Comparison of ENCODE assay signal across 1 cellular context in genomic region chr1:159949123-159949522, GRCh38.
TF ChIP-seq lines count a peak whose summit lies in the region.

No MANE protein-coding gene starts in this region.

TF ChIP-seq in Ishikawa, 13 proteins besides CTCF, POLR2A, EP300 and RAD21:
- TF ChIP-seq TCF12 (IDR thresholded peaks at IDR 0.05; ENCODE audit: low read depth) (peak; percentile 37; the same call in 1 of the 2 replicates), TEAD4 (IDR thresholded peaks at IDR 0.05) (peak; percentile 69), NFIC (IDR thresholded peaks at IDR 0.05) (peak; percentile 65), MAX (IDR thresholded peaks at IDR 0.05) (no peak), EGR1 (IDR thresholded peaks at IDR 0.05) (no peak)
- TF ChIP-seq, protein P1, sequence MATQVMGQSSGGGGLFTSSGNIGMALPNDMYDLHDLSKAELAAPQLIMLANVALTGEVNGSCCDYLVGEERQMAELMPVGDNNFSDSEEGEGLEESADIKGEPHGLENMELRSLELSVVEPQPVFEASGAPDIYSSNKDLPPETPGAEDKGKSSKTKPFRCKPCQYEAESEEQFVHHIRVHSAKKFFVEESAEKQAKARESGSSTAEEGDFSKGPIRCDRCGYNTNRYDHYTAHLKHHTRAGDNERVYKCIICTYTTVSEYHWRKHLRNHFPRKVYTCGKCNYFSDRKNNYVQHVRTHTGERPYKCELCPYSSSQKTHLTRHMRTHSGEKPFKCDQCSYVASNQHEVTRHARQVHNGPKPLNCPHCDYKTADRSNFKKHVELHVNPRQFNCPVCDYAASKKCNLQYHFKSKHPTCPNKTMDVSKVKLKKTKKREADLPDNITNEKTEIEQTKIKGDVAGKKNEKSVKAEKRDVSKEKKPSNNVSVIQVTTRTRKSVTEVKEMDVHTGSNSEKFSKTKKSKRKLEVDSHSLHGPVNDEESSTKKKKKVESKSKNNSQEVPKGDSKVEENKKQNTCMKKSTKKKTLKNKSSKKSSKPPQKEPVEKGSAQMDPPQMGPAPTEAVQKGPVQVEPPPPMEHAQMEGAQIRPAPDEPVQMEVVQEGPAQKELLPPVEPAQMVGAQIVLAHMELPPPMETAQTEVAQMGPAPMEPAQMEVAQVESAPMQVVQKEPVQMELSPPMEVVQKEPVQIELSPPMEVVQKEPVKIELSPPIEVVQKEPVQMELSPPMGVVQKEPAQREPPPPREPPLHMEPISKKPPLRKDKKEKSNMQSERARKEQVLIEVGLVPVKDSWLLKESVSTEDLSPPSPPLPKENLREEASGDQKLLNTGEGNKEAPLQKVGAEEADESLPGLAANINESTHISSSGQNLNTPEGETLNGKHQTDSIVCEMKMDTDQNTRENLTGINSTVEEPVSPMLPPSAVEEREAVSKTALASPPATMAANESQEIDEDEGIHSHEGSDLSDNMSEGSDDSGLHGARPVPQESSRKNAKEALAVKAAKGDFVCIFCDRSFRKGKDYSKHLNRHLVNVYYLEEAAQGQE (IDR thresholded peaks at IDR 0.05; ENCODE audit: low read depth): no peak
- TF ChIP-seq, protein P2, sequence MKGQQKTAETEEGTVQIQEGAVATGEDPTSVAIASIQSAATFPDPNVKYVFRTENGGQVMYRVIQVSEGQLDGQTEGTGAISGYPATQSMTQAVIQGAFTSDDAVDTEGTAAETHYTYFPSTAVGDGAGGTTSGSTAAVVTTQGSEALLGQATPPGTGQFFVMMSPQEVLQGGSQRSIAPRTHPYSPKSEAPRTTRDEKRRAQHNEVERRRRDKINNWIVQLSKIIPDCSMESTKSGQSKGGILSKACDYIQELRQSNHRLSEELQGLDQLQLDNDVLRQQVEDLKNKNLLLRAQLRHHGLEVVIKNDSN (IDR thresholded peaks at IDR 0.05): no peak
